In genomic region chr15:90868261-90868689, GRCh38 we compare ENCODE assay signal across 8 cellular contexts. TPM values are rescaled to one million over a fixed set of nuclear protein-coding genes. Genes with fewer than 3 reads are reported as not detected.
DNase-seq lines count a peak whose midpoint lies in the region; ATAC-seq and TF ChIP-seq lines count a peak whose summit lies in the region.

TSS of gene FURIN (plus strand) at chr15:90868588. CDS start at chr15:90875741, 7,153 bp downstream.

- ATAC-seq in gastroesophageal sphincter: no peak
- ATAC-seq in HG02938 (IDR thresholded peaks at IDR 0.05; ENCODE audit: unreplicated experiment): no peak
- ATAC-seq in activated CD4-positive, CD25-positive, alpha-beta regulatory T cell treated with anti-CD3 and anti-CD28 coated beads, Interleukin-2, amount 50 U/mL, for 24 hours: no peak

- H3K9me3 ChIP-seq in HEK293 (ENCODE audit: control insufficient read depth, insufficient read depth, low read depth, low read length) (no peaks in the 10 kb centered on the region), gastroesophageal sphincter (no peaks in the 10 kb centered on the region)

- peak; percentile 92 for DNase-seq in SW480 (ENCODE audit: low spot score)
- no peak for DNase-seq in renal cortical epithelial cell (ENCODE audit: low read depth)
- DNase-seq in effector CD4-positive, alpha-beta T cell: no peak
- DNase-seq in NCI-H2196 (lab: John Stamatoyannopoulos, UW; ENCODE audit: unreplicated experiment): no peak

- peaks cover 14% of the 10 kb centered on the region for H3K27me3 ChIP-seq in gastroesophageal sphincter

- no peak within 1 kb of the TSS for H3K4me3 ChIP-seq in HEK293 (ENCODE audit: low read depth, low read length)
- H3K4me3 ChIP-seq in gastroesophageal sphincter: no peak within 1 kb of the TSS

- no peak for TF ChIP-seq CTCF in HEK293 (tag by site-specific recombination; IDR thresholded peaks at IDR 0.05)
- TF ChIP-seq CTCF in gastroesophageal sphincter (IDR thresholded peaks at IDR 0.05): no peak

- H3K27ac ChIP-seq in HEK293 (ENCODE audit: extremely low read depth, low read depth, low read length) (peak within 1 kb of the TSS; percentile 96), gastroesophageal sphincter (peak within 1 kb of the TSS in 3 of 4 donors; percentile 94 to 96 (median 95))

- H3K36me3 ChIP-seq in HEK293 (ENCODE audit: control insufficient read depth in 2 of 2, insufficient read depth in 1 of 2, low read length in 2 of 2) (peaks cover 0 to 3% of the 10 kb centered on the region in 2 experiments; a peak in 1 of 3 replicates), gastroesophageal sphincter (no peaks in the 10 kb centered on the region)

- CTCF ChIA-PET in HEK293 (lab: Yijun Ruan, JAX): interaction anchor here (0.9 to 1.0 kb wide), 2 partner anchors 18 to 19 kb away, joined by 4 to 7 read pairs; no protein-coding TSS in a partner anchor

- peaks cover 41% of the 10 kb centered on the region for H3K4me1 ChIP-seq in HEK293 (ENCODE audit: control insufficient read depth, insufficient read depth, low read length)
- H3K4me1 ChIP-seq in gastroesophageal sphincter: peaks cover 0 to 36% (median 26%) of the 10 kb centered on the region in 3 donors

- no peak for TF ChIP-seq EP300 in gastroesophageal sphincter (IDR thresholded peaks at IDR 0.05)

- POLR2A ChIA-PET in HEK293 (lab: Yijun Ruan, JAX): interaction anchor here (0.9 to 1.4 kb wide), 3 partner anchors 9 to 214 kb away, joined by 3 to 4 read pairs (median 4); partner anchors contain the start of gene BLM

- TF ChIP-seq POLR2A in gastroesophageal sphincter (IDR thresholded peaks at IDR 0.05): no peak

- 88% methylated on average over 4 of the region's 6 CpGs; no CpG with 5 or more reads in 1 of the 2 donors for WGBS in gastroesophageal sphincter (ENCODE audit: low coverage in 1 of 2), 2 donors

TF ChIP-seq in HEK293, 187 proteins besides CTCF, POLR2A, EP300 and RAD21 (continues in another document):
- TF ChIP-seq KLF1 (tag by site-specific recombination; IDR thresholded peaks at IDR 0.05) (peak; percentile 74), ZBTB6 (tag by site-specific recombination; IDR thresholded peaks at IDR 0.05) (no peak), ZNF155 (tag by site-specific recombination; IDR thresholded peaks at IDR 0.05) (no peak), ZNF629 (tag by site-specific recombination; IDR thresholded peaks at IDR 0.05) (no peak), ZXDB (tag by site-specific recombination; IDR thresholded peaks at IDR 0.05) (no peak), SCRT2 (tag by site-specific recombination; IDR thresholded peaks at IDR 0.05) (no peak), WT1 (tag by site-specific recombination; IDR thresholded peaks at IDR 0.05) (no peak), EGR2 (tag by site-specific recombination; IDR thresholded peaks at IDR 0.05; ENCODE audit: low read depth) (0 out of 2 replicates have a peak, but pooled peaks have one; percentile 13), REST (tag by site-specific recombination; IDR thresholded peaks at IDR 0.05) (no peak), ZNF449 (tag by site-specific recombination; IDR thresholded peaks at IDR 0.05) (0 out of 2 replicates have a peak, but pooled peaks have one; percentile 53), ZNF433 (tag by site-specific recombination; IDR thresholded peaks at IDR 0.05; ENCODE audit: low read depth) (no peak), ZNF529 (tag by site-specific recombination; IDR thresholded peaks at IDR 0.05; ENCODE audit: insufficient replicate concordance) (no peak), ZNF521 (tag by site-specific recombination; IDR thresholded peaks at IDR 0.05) (no peak), ZNF558 (tag by site-specific recombination; IDR thresholded peaks at IDR 0.05) (no peak), ZNF341 (tag by site-specific recombination; IDR thresholded peaks at IDR 0.05; ENCODE audit: low read depth) (no peak), KLF9 (tag by site-specific recombination; IDR thresholded peaks at IDR 0.05; ENCODE audit: low read depth) (no peak)
- TF ChIP-seq, protein P1, sequence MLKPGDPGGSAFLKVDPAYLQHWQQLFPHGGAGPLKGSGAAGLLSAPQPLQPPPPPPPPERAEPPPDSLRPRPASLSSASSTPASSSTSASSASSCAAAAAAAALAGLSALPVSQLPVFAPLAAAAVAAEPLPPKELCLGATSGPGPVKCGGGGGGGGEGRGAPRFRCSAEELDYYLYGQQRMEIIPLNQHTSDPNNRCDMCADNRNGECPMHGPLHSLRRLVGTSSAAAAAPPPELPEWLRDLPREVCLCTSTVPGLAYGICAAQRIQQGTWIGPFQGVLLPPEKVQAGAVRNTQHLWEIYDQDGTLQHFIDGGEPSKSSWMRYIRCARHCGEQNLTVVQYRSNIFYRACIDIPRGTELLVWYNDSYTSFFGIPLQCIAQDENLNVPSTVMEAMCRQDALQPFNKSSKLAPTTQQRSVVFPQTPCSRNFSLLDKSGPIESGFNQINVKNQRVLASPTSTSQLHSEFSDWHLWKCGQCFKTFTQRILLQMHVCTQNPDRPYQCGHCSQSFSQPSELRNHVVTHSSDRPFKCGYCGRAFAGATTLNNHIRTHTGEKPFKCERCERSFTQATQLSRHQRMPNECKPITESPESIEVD (tag by site-specific recombination; IDR thresholded peaks at IDR 0.05): no peak
- TF ChIP-seq, protein P2, sequence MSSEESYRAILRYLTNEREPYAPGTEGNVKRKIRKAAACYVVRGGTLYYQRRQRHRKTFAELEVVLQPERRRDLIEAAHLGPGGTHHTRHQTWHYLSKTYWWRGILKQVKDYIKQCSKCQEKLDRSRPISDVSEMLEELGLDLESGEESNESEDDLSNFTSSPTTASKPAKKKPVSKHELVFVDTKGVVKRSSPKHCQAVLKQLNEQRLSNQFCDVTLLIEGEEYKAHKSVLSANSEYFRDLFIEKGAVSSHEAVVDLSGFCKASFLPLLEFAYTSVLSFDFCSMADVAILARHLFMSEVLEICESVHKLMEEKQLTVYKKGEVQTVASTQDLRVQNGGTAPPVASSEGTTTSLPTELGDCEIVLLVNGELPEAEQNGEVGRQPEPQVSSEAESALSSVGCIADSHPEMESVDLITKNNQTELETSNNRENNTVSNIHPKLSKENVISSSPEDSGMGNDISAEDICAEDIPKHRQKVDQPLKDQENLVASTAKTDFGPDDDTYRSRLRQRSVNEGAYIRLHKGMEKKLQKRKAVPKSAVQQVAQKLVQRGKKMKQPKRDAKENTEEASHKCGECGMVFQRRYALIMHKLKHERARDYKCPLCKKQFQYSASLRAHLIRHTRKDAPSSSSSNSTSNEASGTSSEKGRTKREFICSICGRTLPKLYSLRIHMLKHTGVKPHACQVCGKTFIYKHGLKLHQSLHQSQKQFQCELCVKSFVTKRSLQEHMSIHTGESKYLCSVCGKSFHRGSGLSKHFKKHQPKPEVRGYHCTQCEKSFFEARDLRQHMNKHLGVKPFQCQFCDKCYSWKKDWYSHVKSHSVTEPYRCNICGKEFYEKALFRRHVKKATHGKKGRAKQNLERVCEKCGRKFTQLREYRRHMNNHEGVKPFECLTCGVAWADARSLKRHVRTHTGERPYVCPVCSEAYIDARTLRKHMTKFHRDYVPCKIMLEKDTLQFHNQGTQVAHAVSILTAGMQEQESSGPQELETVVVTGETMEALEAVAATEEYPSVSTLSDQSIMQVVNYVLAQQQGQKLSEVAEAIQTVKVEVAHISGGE (tag by site-specific recombination; conservative IDR thresholded peaks at IDR 0.05; ENCODE audit: low read depth): no peak

RNA-seq across cellular contexts. Expression of gene FURIN, which starts in this region (rescaled TPM):
- total RNA-seq in gastroesophageal sphincter (10 to 100 TPM; 34.1 to 75.4 (median 59.8) TPM), renal cortical epithelial cell (59.2 and 124 TPM in 2 replicates)
